In the genomic region with DNA sequence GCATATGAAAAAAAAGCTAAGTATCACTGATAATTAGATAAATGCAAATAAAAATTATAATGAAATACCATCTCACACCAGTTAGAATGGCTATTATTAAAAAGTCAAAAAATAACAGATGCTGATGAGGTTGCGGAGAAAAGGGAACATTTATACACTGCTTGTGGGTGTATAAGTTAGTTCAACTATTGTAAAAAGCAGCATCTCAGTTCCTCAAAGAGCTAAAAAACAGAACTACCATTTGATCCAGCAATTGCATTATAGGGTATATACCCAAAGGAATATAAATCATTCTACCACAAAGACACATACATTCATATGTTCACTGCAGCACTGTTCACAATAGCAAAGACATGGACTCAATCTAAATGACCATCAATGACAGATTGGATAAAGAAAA, we compare ENCODE assay signal across 16 cellular contexts.
DNase-seq lines count a peak whose midpoint lies in the region; ATAC-seq, FAIRE-seq and TF ChIP-seq lines count a peak whose summit lies in the region.
"Had no signal": no experiment of that assay in that cellular context is flagged by ENCODE, and none has a peak within 500 bp of the region (broad histone marks: within the 10 kb centered on the region; RNA-seq: fewer than 3 reads in every experiment).

No MANE protein-coding gene starts in this region.

- BruUV-seq in HepG2 (replicated peaks; lab: Mats Ljungman, UMichigan), result no TSS peak

- H4K20me1 ChIP-seq in HepG2 (ENCODE audit: insufficient read depth, low read length), result no peaks in the 10 kb centered on the region
- H4K20me1 ChIP-seq: BLaER1 had no signal

- no peaks in the 10 kb centered on the region for H3K36me3 ChIP-seq in upper lobe of right lung
- H3K36me3 ChIP-seq in HepG2 (replicated peaks in 1 of 2; ENCODE audit: control insufficient read depth in 1 of 2, insufficient read depth in 2 of 2, low read length in 2 of 2), result no peaks in the 10 kb centered on the region
- H3K36me3 ChIP-seq: BLaER1 had no signal

- H3K9me3 Mint-ChIP-seq in dendritic cell treated with granulocyte-macrophage colony-stimulating factor and Interleukin-4, amounts not matched to agents 40 ng/mL and 50 ng/mL, for 4 days, result peaks cover 17% of the 10 kb centered on the region
- H3K9me3 Mint-ChIP-seq: CD4-positive, alpha-beta T cell; H9 had no signal

- peak overlapping the region; percentile 85 for H3K27ac Mint-ChIP-seq in dendritic cell treated with granulocyte-macrophage colony-stimulating factor and Interleukin-4, amounts not matched to agents 40 ng/mL and 50 ng/mL, for 4 days
- H3K27ac Mint-ChIP-seq: CD4-positive, alpha-beta T cell; H9 had no signal

- no peak overlapping the region for H3K4me2 ChIP-seq in HepG2 (ENCODE audit: low read depth, low read length)
- H3K4me2 ChIP-seq: A549, BLaER1 had no signal

- TF ChIP-seq POLR2A in GM12892 (IDR thresholded peaks at IDR 0.05; ENCODE audit: low read depth, low read length) (no peak), HepG2 (IDR thresholded peaks at IDR 0.05; ENCODE audit: insufficient read depth in 1 of 2, low read depth in 2 of 2, low read length in 2 of 2) (no peak)

- no peaks in the 10 kb centered on the region for H3K79me2 ChIP-seq in HepG2 (ENCODE audit: insufficient read depth, low read length)

- ATAC-seq in upper lobe of right lung, result peak; percentile 52
- ATAC-seq in HepG2, result no peak
- ATAC-seq: A549 had no signal

- H3K9me3 ChIP-seq in upper lobe of right lung (no peaks in the 10 kb centered on the region), HepG2 (ENCODE audit: low read length) (no peaks in the 10 kb centered on the region)
- H3K9me3 ChIP-seq: A549 had no signal

- H3K27ac ChIP-seq in upper lobe of right lung (no peak overlapping the region), HepG2 (ENCODE audit: extremely low read length, insufficient read depth, low read length) (no peak overlapping the region)
- H3K27ac ChIP-seq: A549, BLaER1 had no signal

- TF ChIP-seq EP300 in HepG2 (IDR thresholded peaks at IDR 0.05; ENCODE audit: low read depth in 2 of 2, low read length in 2 of 2) (no peak), HepG2 (CRISPR knock-in tag; IDR thresholded peaks at IDR 0.05; ENCODE audit: borderline replicate concordance) (no peak)

- no peak for TF ChIP-seq RAD21 in HepG2 (CRISPR knock-in tag; IDR thresholded peaks at IDR 0.05)

- 100% methylated on average over 1 of the region's 1 CpG for WGBS in HepG2 (ENCODE audit: low lambda C conversion rate)

- no peak for TF ChIP-seq CTCF in upper lobe of right lung (IDR thresholded peaks at IDR 0.05)
- no peak for TF ChIP-seq CTCF in HepG2 (CRISPR knock-in tag; IDR thresholded peaks at IDR 0.05)

- intact Hi-C loops in dendritic cell treated with granulocyte-macrophage colony-stimulating factor and Interleukin-4, amounts not matched to agents 40 ng/mL and 50 ng/mL, for 4 days (cut with micrococcal nuclease), result loop anchor here (5.0 kb wide), 2 partner anchors 34 to 46 kb away; no protein-coding TSS in a partner anchor
- intact Hi-C loops in upper lobe of right lung (cut with DNase I) (no loop called here), HepG2 (cut with micrococcal nuclease; ENCODE audit: unreplicated experiment) (no loop called here)

- POLR2A ChIA-PET in HepG2 (lab: Yijun Ruan, JAX), result no interaction called here

- no peaks in the 10 kb centered on the region for H3K4me1 ChIP-seq in upper lobe of right lung
- H3K4me1 ChIP-seq in HepG2 (ENCODE audit: insufficient read depth, low read length), result no peaks in the 10 kb centered on the region

- H3K27me3 Mint-ChIP-seq in dendritic cell treated with granulocyte-macrophage colony-stimulating factor and Interleukin-4, amounts not matched to agents 40 ng/mL and 50 ng/mL, for 4 days, result no peaks in the 10 kb centered on the region
- H3K27me3 Mint-ChIP-seq: IgD-negative memory B cell had no signal

- H2AFZ ChIP-seq in HepG2 (ENCODE audit: low read length), result no peak overlapping the region

- in situ Hi-C loops in HepG2 (cut with HindIII; ENCODE audit: extremely low pct_ligation_motif_present, low pct_unique_long_range_greater_than_20kb), result no loop called here

- FAIRE-seq in GM12892 (lab: Jason Lieb, UNC) (peak; percentile 27), HepG2 (lab: Jason Lieb, UNC) (no peak)
- FAIRE-seq: A549, GM18507 had no signal

- H3K4me3 ChIP-seq in upper lobe of right lung, result no peak overlapping the region
- no peak overlapping the region for H3K4me3 ChIP-seq in HepG2 (replicated peaks in 1 of 3; ENCODE audit: insufficient read depth in 1 of 3, low read depth in 2 of 3, low read length in 3 of 3)
- H3K4me3 ChIP-seq: A549, BLaER1 had no signal

- DNase-seq in GM12892 (ENCODE audit: insufficient read length) (no peak), NOMO-1 treated with DMSO at 0.1 percent for 48 hours (lab: John Stamatoyannopoulos, UW; ENCODE audit: unreplicated experiment) (peak; percentile 85), upper lobe of right lung (no peak), HepG2 (ENCODE audit: low spot score) (no peak), islet precursor cell (no peak)
- DNase-seq in stimulated activated CD4-positive, alpha-beta T cell treated with anti-CD3 and anti-CD28 coated beads, Interleukin-1b, Interleukin-23, amount 100 ng/mL, for 48 hours, result no peak
- DNase-seq: Calu3; CD4-positive, alpha-beta T cell; DMS 273 treated with DMSO at 0.1 percent for 48 hours; GOT3; H9 had no signal

- CTCF ChIA-PET in HepG2 (lab: Yijun Ruan, JAX; ENCODE audit: low intra/inter-chr PET ratio, low total read pairs), result no interaction called here

- no peak overlapping the region for H3K4me3 Mint-ChIP-seq in dendritic cell treated with granulocyte-macrophage colony-stimulating factor and Interleukin-4, amounts not matched to agents 40 ng/mL and 50 ng/mL, for 4 days
- H3K4me3 Mint-ChIP-seq: CD4-positive, alpha-beta T cell; H9 had no signal

- H3K27me3 ChIP-seq in upper lobe of right lung (no peaks in the 10 kb centered on the region), HepG2 (ENCODE audit: control insufficient read depth in 1 of 2, insufficient read depth in 2 of 2, low read length in 2 of 2) (peaks cover 0 to 23% of the 10 kb centered on the region in 2 experiments; a peak in 3 of 5 replicates)
- H3K27me3 ChIP-seq: BLaER1 had no signal

- peaks cover 89% of the 10 kb centered on the region for H3K4me1 Mint-ChIP-seq in dendritic cell treated with granulocyte-macrophage colony-stimulating factor and Interleukin-4, amounts not matched to agents 40 ng/mL and 50 ng/mL, for 4 days (ENCODE audit: low read depth)
- H3K4me1 Mint-ChIP-seq: H9 had no signal

- H3K9ac ChIP-seq in HepG2 (ENCODE audit: insufficient read depth, low read depth, low read length), result no peak overlapping the region
- H3K9ac ChIP-seq: BLaER1 had no signal

- peaks cover 16% of the 10 kb centered on the region for H3K36me3 Mint-ChIP-seq in dendritic cell treated with granulocyte-macrophage colony-stimulating factor and Interleukin-4, amounts not matched to agents 40 ng/mL and 50 ng/mL, for 4 days (ENCODE audit: low read depth)
- H3K36me3 Mint-ChIP-seq: IgD-negative memory B cell had no signal

TF ChIP-seq in HepG2, 621 proteins besides CTCF, POLR2A, EP300 and RAD21:
- TF ChIP-seq ZNF33A (CRISPR knock-in tag; IDR thresholded peaks at IDR 0.05; ENCODE audit: borderline replicate concordance), result no peak
- TF ChIP-seq NFATC3 (CRISPR knock-in tag; IDR thresholded peaks at IDR 0.05), result no peak
- TF ChIP-seq ZNF549 (CRISPR knock-in tag; IDR thresholded peaks at IDR 0.05), result no peak
- TF ChIP-seq, protein P1, sequence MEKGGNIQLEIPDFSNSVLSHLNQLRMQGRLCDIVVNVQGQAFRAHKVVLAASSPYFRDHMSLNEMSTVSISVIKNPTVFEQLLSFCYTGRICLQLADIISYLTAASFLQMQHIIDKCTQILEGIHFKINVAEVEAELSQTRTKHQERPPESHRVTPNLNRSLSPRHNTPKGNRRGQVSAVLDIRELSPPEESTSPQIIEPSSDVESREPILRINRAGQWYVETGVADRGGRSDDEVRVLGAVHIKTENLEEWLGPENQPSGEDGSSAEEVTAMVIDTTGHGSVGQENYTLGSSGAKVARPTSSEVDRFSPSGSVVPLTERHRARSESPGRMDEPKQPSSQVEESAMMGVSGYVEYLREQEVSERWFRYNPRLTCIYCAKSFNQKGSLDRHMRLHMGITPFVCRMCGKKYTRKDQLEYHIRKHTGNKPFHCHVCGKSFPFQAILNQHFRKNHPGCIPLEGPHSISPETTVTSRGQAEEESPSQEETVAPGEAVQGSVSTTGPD (CRISPR knock-in tag; IDR thresholded peaks at IDR 0.05), result no peak
- no peak for TF ChIP-seq ZSCAN25 (CRISPR knock-in tag; IDR thresholded peaks at IDR 0.05)
- no peak for TF ChIP-seq GTF2F1 (IDR thresholded peaks at IDR 0.05; ENCODE audit: low read length)
- TF ChIP-seq, protein P2, sequence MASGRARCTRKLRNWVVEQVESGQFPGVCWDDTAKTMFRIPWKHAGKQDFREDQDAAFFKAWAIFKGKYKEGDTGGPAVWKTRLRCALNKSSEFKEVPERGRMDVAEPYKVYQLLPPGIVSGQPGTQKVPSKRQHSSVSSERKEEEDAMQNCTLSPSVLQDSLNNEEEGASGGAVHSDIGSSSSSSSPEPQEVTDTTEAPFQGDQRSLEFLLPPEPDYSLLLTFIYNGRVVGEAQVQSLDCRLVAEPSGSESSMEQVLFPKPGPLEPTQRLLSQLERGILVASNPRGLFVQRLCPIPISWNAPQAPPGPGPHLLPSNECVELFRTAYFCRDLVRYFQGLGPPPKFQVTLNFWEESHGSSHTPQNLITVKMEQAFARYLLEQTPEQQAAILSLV (CRISPR knock-in tag; IDR thresholded peaks at IDR 0.05; ENCODE audit: borderline replicate concordance), result no peak
- no peak for TF ChIP-seq ATF7 (IDR thresholded peaks at IDR 0.05)
- no peak for TF ChIP-seq ATF7 (CRISPR knock-in tag; IDR thresholded peaks at IDR 0.05)
- TF ChIP-seq ZNF205 (CRISPR knock-in tag; IDR thresholded peaks at IDR 0.05), result no peak
- no peak for TF ChIP-seq NKX3-1 (CRISPR knock-in tag; IDR thresholded peaks at IDR 0.05)
- TF ChIP-seq PHF21A (CRISPR knock-in tag; IDR thresholded peaks at IDR 0.05), result no peak
- TF ChIP-seq MBNL3 (CRISPR knock-in tag; conservative IDR thresholded peaks at IDR 0.05), result no peak
- no peak for TF ChIP-seq ZNF768 (CRISPR knock-in tag; IDR thresholded peaks at IDR 0.05)
- TF ChIP-seq, protein P3, sequence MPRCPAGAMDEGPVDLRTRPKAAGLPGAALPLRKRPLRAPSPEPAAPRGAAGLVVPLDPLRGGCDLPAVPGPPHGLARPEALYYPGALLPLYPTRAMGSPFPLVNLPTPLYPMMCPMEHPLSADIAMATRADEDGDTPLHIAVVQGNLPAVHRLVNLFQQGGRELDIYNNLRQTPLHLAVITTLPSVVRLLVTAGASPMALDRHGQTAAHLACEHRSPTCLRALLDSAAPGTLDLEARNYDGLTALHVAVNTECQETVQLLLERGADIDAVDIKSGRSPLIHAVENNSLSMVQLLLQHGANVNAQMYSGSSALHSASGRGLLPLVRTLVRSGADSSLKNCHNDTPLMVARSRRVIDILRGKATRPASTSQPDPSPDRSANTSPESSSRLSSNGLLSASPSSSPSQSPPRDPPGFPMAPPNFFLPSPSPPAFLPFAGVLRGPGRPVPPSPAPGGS (CRISPR knock-in tag; IDR thresholded peaks at IDR 0.05), result no peak
- TF ChIP-seq RFXAP (CRISPR knock-in tag; IDR thresholded peaks at IDR 0.05; ENCODE audit: borderline replicate concordance), result no peak
